Comparison of ENCODE assay signal across 26 cellular contexts in the genomic region with DNA sequence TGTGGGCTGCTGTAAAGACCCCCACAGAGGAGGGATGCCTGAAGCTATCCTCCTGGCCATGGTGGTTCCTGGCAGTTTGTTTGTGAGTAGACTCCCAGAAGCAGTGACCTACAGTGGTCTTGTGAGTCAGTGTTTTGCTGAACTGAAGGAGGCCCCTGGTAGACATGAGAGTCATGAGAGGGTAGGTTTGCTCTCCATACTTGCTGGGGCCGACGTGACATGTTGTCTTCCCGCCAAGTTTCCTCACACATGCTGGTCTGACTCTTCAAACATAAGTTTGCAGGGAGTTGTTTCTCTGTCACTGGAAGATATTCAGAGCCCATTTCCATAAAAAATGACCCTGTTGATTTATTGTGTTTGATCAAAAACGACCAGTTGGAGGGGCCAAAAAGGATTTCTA.
"Had no signal": no experiment of that assay in that cellular context is flagged by ENCODE, and none has a peak within 500 bp of the region (broad histone marks: within the 10 kb centered on the region; RNA-seq: fewer than 3 reads in every experiment).

No MANE protein-coding gene starts in this region.

- H3K27ac Mint-ChIP-seq: activated B cell treated with CpG ODN at 0.5 μM for 24 hours; activated CD4-positive, alpha-beta memory T cell treated with anti-CD3 and anti-CD28 coated beads, Interleukin-2, amount 10 ng/mL, durations not matched to agents 7 days and 5 days; activated CD4-positive, alpha-beta T cell treated with anti-CD3 and anti-CD28 coated beads, Interleukin-2, amount 10 ng/mL, durations not matched to agents 7 days and 5 days; activated naive CD4-positive, alpha-beta T cell treated with anti-CD3 and anti-CD28 coated beads, Interleukin-2, amount 10 ng/mL, durations not matched to agents 7 days and 5 days; activated naive CD8-positive, alpha-beta T cell treated with anti-CD3 and anti-CD28 coated beads for 36 hours; activated T-helper 17 cell treated with anti-CD3 and anti-CD28 coated beads, Interleukin-2, amount 50 U/mL, for 72 hours; T-helper 1 cell treated with Interleukin-12 subunit alpha and Interleukin-12 subunit beta and Interleukin-4 antibody, amounts not matched to agents 30 μg/mL and 1 μg/mL, for 36 hours had no signal

- H3K27ac ChIP-seq: breast epithelium, SJSA1 had no signal

- H3K27me3 ChIP-seq: MG63, SJSA1 had no signal

- H3K9me3 ChIP-seq: breast epithelium, MG63, SJSA1 had no signal

- H3K36me3 Mint-ChIP-seq: activated naive CD4-positive, alpha-beta T cell treated with anti-CD3 and anti-CD28 coated beads, Interleukin-2, amount 10 ng/mL, durations not matched to agents 7 days and 5 days; activated naive CD8-positive, alpha-beta T cell treated with anti-CD3 and anti-CD28 coated beads for 36 hours had no signal

- H3K27me3 Mint-ChIP-seq: activated B cell treated with CpG ODN at 0.5 μM for 24 hours; activated naive CD4-positive, alpha-beta T cell treated with anti-CD3 and anti-CD28 coated beads, Interleukin-2, amount 10 ng/mL, durations not matched to agents 7 days and 5 days; activated T-helper 17 cell treated with anti-CD3 and anti-CD28 coated beads, Interleukin-2, amount 50 U/mL, for 72 hours had no signal

- H3K36me3 ChIP-seq: breast epithelium, MG63, SJSA1 had no signal

- H3K4me1 ChIP-seq: breast epithelium, SJSA1 had no signal

- H3K4me3 Mint-ChIP-seq: activated B cell treated with CpG ODN at 0.5 μM for 24 hours; activated CD4-positive, alpha-beta memory T cell treated with anti-CD3 and anti-CD28 coated beads, Interleukin-2, amount 10 ng/mL, durations not matched to agents 7 days and 5 days; activated CD4-positive, alpha-beta T cell treated with anti-CD3 and anti-CD28 coated beads, Interleukin-2, amount 10 ng/mL, durations not matched to agents 7 days and 5 days; activated naive CD4-positive, alpha-beta T cell treated with anti-CD3 and anti-CD28 coated beads, Interleukin-2, amount 10 ng/mL, durations not matched to agents 7 days and 5 days; activated naive CD8-positive, alpha-beta T cell treated with anti-CD3 and anti-CD28 coated beads for 36 hours; activated T-helper 17 cell treated with anti-CD3 and anti-CD28 coated beads, Interleukin-2, amount 50 U/mL, for 72 hours; T-helper 1 cell treated with Interleukin-12 subunit alpha and Interleukin-12 subunit beta and Interleukin-4 antibody, amounts not matched to agents 30 μg/mL and 1 μg/mL, for 36 hours had no signal

- FAIRE-seq: HepG2, RCC 7860 had no signal

- DNase-seq: activated B cell treated with CpG ODN at 0.5 μM for 24 hours; activated CD4-positive, alpha-beta memory T cell treated with anti-CD3 and anti-CD28 coated beads, Interleukin-2, amount 10 ng/mL, durations not matched to agents 7 days and 5 days; activated CD4-positive, alpha-beta T cell treated with anti-CD3 and anti-CD28 coated beads for 1 hour; activated CD4-positive, alpha-beta T cell treated with anti-CD3 and anti-CD28 coated beads, Interleukin-2, amount 10 ng/mL, durations not matched to agents 7 days and 5 days; activated gamma-delta T cell; activated naive CD4-positive, alpha-beta T cell treated with anti-CD3 and anti-CD28 coated beads, Interleukin-2, amount 10 ng/mL, durations not matched to agents 7 days and 5 days; activated naive CD8-positive, alpha-beta T cell treated with anti-CD3 and anti-CD28 coated beads for 36 hours; activated T-cell treated with anti-CD3 and anti-CD28 coated beads for 4 hours; activated T-cell treated with anti-CD3 and anti-CD28 coated beads, Interleukin-2, amount 50 U/mL, for 48 hours; MG63; MV-4-11; NCI-H1436; NCI-H1694 treated with DMSO at 0.1 percent for 48 hours; NCI-H345; NCI-H510A; NCI-H526 treated with DMSO at 0.1 percent for 48 hours; NCI-H82; PC-3; SHP77; T-helper 9 cell had no signal

- H3K4me1 Mint-ChIP-seq: activated B cell treated with CpG ODN at 0.5 μM for 24 hours; activated CD4-positive, alpha-beta memory T cell treated with anti-CD3 and anti-CD28 coated beads, Interleukin-2, amount 10 ng/mL, durations not matched to agents 7 days and 5 days; activated CD4-positive, alpha-beta T cell treated with anti-CD3 and anti-CD28 coated beads, Interleukin-2, amount 10 ng/mL, durations not matched to agents 7 days and 5 days; activated naive CD4-positive, alpha-beta T cell treated with anti-CD3 and anti-CD28 coated beads, Interleukin-2, amount 10 ng/mL, durations not matched to agents 7 days and 5 days; activated T-helper 17 cell treated with anti-CD3 and anti-CD28 coated beads, Interleukin-2, amount 50 U/mL, for 72 hours had no signal

- ATAC-seq: activated T-helper 17 cell treated with anti-CD3 and anti-CD28 coated beads, Interleukin-2, amount 50 U/mL, for 72 hours; HepG2; PC-3 had no signal

- H3K4me3 ChIP-seq: breast epithelium, MG63, SJSA1 had no signal

- H3K9me3 Mint-ChIP-seq: activated B cell treated with CpG ODN at 0.5 μM for 24 hours; activated CD4-positive, alpha-beta memory T cell treated with anti-CD3 and anti-CD28 coated beads, Interleukin-2, amount 10 ng/mL, durations not matched to agents 7 days and 5 days; activated CD4-positive, alpha-beta T cell treated with anti-CD3 and anti-CD28 coated beads, Interleukin-2, amount 10 ng/mL, durations not matched to agents 7 days and 5 days; activated naive CD4-positive, alpha-beta T cell treated with anti-CD3 and anti-CD28 coated beads, Interleukin-2, amount 10 ng/mL, durations not matched to agents 7 days and 5 days; activated naive CD8-positive, alpha-beta T cell treated with anti-CD3 and anti-CD28 coated beads for 36 hours; activated T-helper 17 cell treated with anti-CD3 and anti-CD28 coated beads, Interleukin-2, amount 50 U/mL, for 72 hours; T-helper 1 cell treated with Interleukin-12 subunit alpha and Interleukin-12 subunit beta and Interleukin-4 antibody, amounts not matched to agents 30 μg/mL and 1 μg/mL, for 36 hours had no signal
